In the genomic region with DNA sequence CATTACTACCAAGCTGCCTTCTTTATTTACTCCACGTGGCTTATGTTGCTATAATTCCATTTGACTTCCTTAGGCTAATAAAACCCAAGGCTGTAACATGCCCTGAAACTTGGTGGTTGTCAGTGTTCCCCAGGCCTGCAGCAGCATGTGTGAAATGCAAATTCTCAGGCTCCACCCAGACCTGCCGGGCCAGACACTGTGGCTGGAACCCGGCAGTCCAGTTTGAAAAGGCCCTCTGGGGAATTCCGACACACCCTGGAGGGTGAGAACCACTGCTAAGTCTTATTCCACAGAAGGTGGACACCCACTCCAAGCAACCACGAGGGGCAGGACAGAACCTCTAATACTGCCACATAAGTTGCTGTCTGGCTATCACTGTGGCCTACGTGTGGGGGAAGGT, we compare ENCODE assay signal across 31 cellular contexts. TPM values are rescaled to one million over a fixed set of nuclear protein-coding genes. Genes with fewer than 3 reads are reported as not detected.
A peak's percentile ranks its signal among the peaks of the same experiment; 100 is the strongest.
DNase-seq lines count a peak whose midpoint lies in the region; ATAC-seq, FAIRE-seq and TF ChIP-seq lines count a peak whose summit lies in the region.
"Had no signal": no experiment of that assay in that cellular context is flagged by ENCODE, and none has a peak within 500 bp of the region (broad histone marks: within the 10 kb centered on the region; RNA-seq: fewer than 3 reads in every experiment).

No MANE protein-coding gene starts in this region.

- in situ Hi-C loops in ACHN (cut with HindIII; ENCODE audit: low pct_ligation_motif_present, low pct_unique_long_range_greater_than_20kb, low sequenced_read_pairs): no loop called here

- H3K27me3 ChIP-seq in keratinocyte (ENCODE audit: control insufficient read depth, extremely low read depth, insufficient read depth, low read length): no peaks in the 10 kb centered on the region
- H3K27me3 ChIP-seq in vagina: no peaks in the 10 kb centered on the region
- H3K27me3 ChIP-seq: heart left ventricle had no signal

- H3K79me2 ChIP-seq in keratinocyte (ENCODE audit: control insufficient read depth, insufficient read depth, low read length): peaks cover 15% of the 10 kb centered on the region

- intact Hi-C loops in vagina (cut with DNase I): no loop called here

- no peak overlapping the region for H3K4me3 ChIP-seq in keratinocyte (ENCODE audit: control insufficient read depth in 2 of 3, extremely low read depth in 1 of 3, insufficient read depth in 2 of 3, low read depth in 1 of 3, low read length in 3 of 3)
- no peak overlapping the region for H3K4me3 ChIP-seq in vagina
- H3K4me3 ChIP-seq: heart left ventricle had no signal

- H3K4me2 ChIP-seq in keratinocyte (ENCODE audit: control insufficient read depth, extremely low read depth, insufficient read depth, low read depth, low read length): peak overlapping the region; percentile 42

- H3K36me3 ChIP-seq in keratinocyte (ENCODE audit: control insufficient read depth in 2 of 2, extremely low read depth in 1 of 2, insufficient read depth in 2 of 2, low read length in 2 of 2) (peaks cover 62 to 86% of the 10 kb centered on the region in 2 experiments), vagina (peaks cover 0 to 92% of the 10 kb centered on the region in 2 donors)

- dilution Hi-C loops in keratinocyte (cut with MboI; ENCODE audit: extremely low pct_ligation_motif_present, low sequenced_read_pairs): no loop called here

- no peaks in the 10 kb centered on the region for H3K9me1 ChIP-seq in keratinocyte (ENCODE audit: control insufficient read depth, extremely low read depth, insufficient read depth, low read length)

- peaks cover 6% of the 10 kb centered on the region for H4K20me1 ChIP-seq in keratinocyte (ENCODE audit: control insufficient read depth, extremely low read depth, insufficient read depth, low read length)

- FAIRE-seq in keratinocyte (lab: Jason Lieb, UNC): peak; percentile 71
- FAIRE-seq: GM12891, GM19239, H1 had no signal

- DNase-seq in SIG-M5 treated with dmso at 0.1 percent for 504 hours (lab: John Stamatoyannopoulos, UW; ENCODE audit: unreplicated experiment) (peak; percentile 19), SIG-M5 (lab: John Stamatoyannopoulos, UW) (no peak), keratinocyte (ENCODE audit: low read depth, low spot score) (peak; percentile 30), vagina (ENCODE audit: extremely low spot score in 2 of 2) (peak; percentile 67 to 93), ACHN (no peak)
- peak; percentile 34 for DNase-seq in activated CD8-positive, alpha-beta memory T cell treated with anti-CD3 and anti-CD28 coated beads, Interleukin-2, amount 50 U/mL, for 48 hours
- DNase-seq: activated CD4-positive, alpha-beta T cell treated with anti-CD3 and anti-CD28 coated beads, Interleukin-2, amount 50 U/mL, for 48 hours; activated naive CD4-positive, alpha-beta T cell treated with Interleukin-2 at 50 U/mL for 16 hours; activated T-cell treated with anti-CD3 and anti-CD28 coated beads, Interleukin-2, amount 50 U/mL, for 1 hour; AML-193; CD8-positive, alpha-beta memory T cell; cortex of kidney; DMS79; heart left ventricle; left ventricle myocardium superior; NCI-H1105 treated with DMSO at 0.1 percent for 48 hours; NCI-H2107; nephron progenitor cell; stimulated activated CD8-positive, alpha-beta memory T cell treated with anti-CD3 and anti-CD28 coated beads, Interleukin-4, amount 100 ng/mL, for 48 hours had no signal

- no peak for ATAC-seq in GM19035 (IDR thresholded peaks at IDR 0.05; ENCODE audit: unreplicated experiment)
- ATAC-seq in HG03571 (IDR thresholded peaks at IDR 0.05; ENCODE audit: unreplicated experiment): no peak
- ATAC-seq: heart left ventricle, left ventricle myocardium superior, sciatic nerve, SK-N-SH treated with all-trans-retinoic acid at 6 μM for 48 hours had no signal

- H3K9ac ChIP-seq in keratinocyte (ENCODE audit: control insufficient read depth, extremely low read depth, insufficient read depth, low read length): peak overlapping the region; percentile 24
- H3K9ac ChIP-seq: parathyroid adenoma had no signal

- H2AFZ ChIP-seq in keratinocyte (ENCODE audit: control insufficient read depth, low read length): no peak overlapping the region
- H2AFZ ChIP-seq: parathyroid adenoma had no signal

- H3K27ac ChIP-seq in keratinocyte (ENCODE audit: control insufficient read depth, insufficient read depth, low read length): peak overlapping the region; percentile 62
- H3K27ac ChIP-seq in vagina: peak overlapping the region; percentile 3
- H3K27ac ChIP-seq: 22Rv1, heart left ventricle, parathyroid adenoma had no signal

- H3K9me3 ChIP-seq in keratinocyte (ENCODE audit: control insufficient read depth, low read depth, low read length) (no peaks in the 10 kb centered on the region), vagina (no peaks in the 10 kb centered on the region)
- H3K9me3 ChIP-seq: heart left ventricle had no signal

- no peak for TF ChIP-seq POLR2A in vagina (IDR thresholded peaks at IDR 0.05)

- TF ChIP-seq CTCF in keratinocyte (optimal IDR thresholded peaks at IDR 0.05 in 1 of 3, IDR thresholded peaks at IDR 0.05 in 1 of 3, conservative IDR thresholded peaks at IDR 0.05 in 1 of 3; ENCODE audit: extremely low read depth in 1 of 3, insufficient read depth in 2 of 3, low read length in 3 of 3) (peak; percentile 20 to 28 (median 23)), vagina (IDR thresholded peaks at IDR 0.05) (no peak)

- H3K4me1 ChIP-seq in keratinocyte (ENCODE audit: control insufficient read depth, extremely low read depth, insufficient read depth, low read length) (peaks cover 13% of the 10 kb centered on the region), vagina (peaks cover 31% of the 10 kb centered on the region)
- H3K4me1 ChIP-seq: parathyroid adenoma had no signal

RNA-seq across cellular contexts. Expression of a gene that starts 41.4 kb away (rescaled TPM):
- polyA plus RNA-seq in keratinocyte: 7.3 to 11.3 TPM (median 9.0 TPM) in 3 replicates
- polyA plus RNA-seq in keratinocyte (2011; ENCODE audit: low read depth): 4.9 TPM
- polyA plus RNA-seq in keratinocyte (2011; cell fraction: cytosol; rRNA removed): 5.5 and 6.0 TPM in 2 replicates
- polyA plus RNA-seq in keratinocyte (2011; cell fraction: nucleus; rRNA removed): 26.3 and 27.4 TPM in 2 replicates
- polyA plus RNA-seq in keratinocyte (2012; ENCODE audit: low replicate concordance): 7.1 and 15.0 TPM in 2 replicates
- polyA minus RNA-seq in keratinocyte: 20.4 to 31.0 TPM (median 28.1 TPM) in 3 replicates
- 15.7 TPM for polyA minus RNA-seq in keratinocyte (2011; cell fraction: cytosol; rRNA and poly(A)+ RNA removed)
- polyA minus RNA-seq in keratinocyte (2011; cell fraction: nucleus; rRNA and poly(A)+ RNA removed): 53.4 and 72.7 TPM in 2 replicates
- 23.8 TPM for total RNA-seq in vagina

RNA-seq across cellular contexts. Expression of a gene that starts 52.8 kb away (rescaled TPM):
- not detected in 3 replicates for polyA plus RNA-seq in keratinocyte
- not detected for polyA plus RNA-seq in keratinocyte (2011; ENCODE audit: low read depth)
- not detected in 2 replicates for polyA plus RNA-seq in keratinocyte (2011; cell fraction: cytosol; rRNA removed)
- polyA plus RNA-seq in keratinocyte (2011; cell fraction: nucleus; rRNA removed): not detected in 2 replicates
- not detected in 2 replicates for polyA plus RNA-seq in keratinocyte (2012; ENCODE audit: low replicate concordance)
- not detected in 3 replicates for polyA minus RNA-seq in keratinocyte
- not detected for polyA minus RNA-seq in keratinocyte (2011; cell fraction: cytosol; rRNA and poly(A)+ RNA removed)
- polyA minus RNA-seq in keratinocyte (2011; cell fraction: nucleus; rRNA and poly(A)+ RNA removed): not detected in 2 replicates
- total RNA-seq in vagina: 3.9 TPM
- total RNA-seq: CD8-positive, alpha-beta memory T cell; H1; NCI-H460; RPMI7951; T-helper 2 cell treated with Interferon-gamma antibody and Interleukin-4, amounts not matched to agents 100 ng/mL and 5 ng/mL, for 36 hours had no signal
- polyA plus RNA-seq: CD8-positive, alpha-beta memory T cell; H1 had no signal

Comparison
In these comparisons a context has a peak if more than half of its experiments do, and no peak if none do; other contexts are left out.
1. DNase-seq: peak in SIG-M5 treated with dmso at 0.1 percent for 504 hours (single experiment), activated CD8-positive, alpha-beta memory T cell treated with anti-CD3 and anti-CD28 coated beads, Interleukin-2, amount 50 U/mL, for 48 hours (single experiment), keratinocyte (single experiment) and vagina (2 of 2); none in SIG-M5 (single experiment) and ACHN (single experiment).
2. CTCF ChIP-seq: peak in keratinocyte (3 of 3); none in vagina (0 of 3).